Comparison of ENCODE assay signal across 25 cellular contexts in the genomic region with DNA sequence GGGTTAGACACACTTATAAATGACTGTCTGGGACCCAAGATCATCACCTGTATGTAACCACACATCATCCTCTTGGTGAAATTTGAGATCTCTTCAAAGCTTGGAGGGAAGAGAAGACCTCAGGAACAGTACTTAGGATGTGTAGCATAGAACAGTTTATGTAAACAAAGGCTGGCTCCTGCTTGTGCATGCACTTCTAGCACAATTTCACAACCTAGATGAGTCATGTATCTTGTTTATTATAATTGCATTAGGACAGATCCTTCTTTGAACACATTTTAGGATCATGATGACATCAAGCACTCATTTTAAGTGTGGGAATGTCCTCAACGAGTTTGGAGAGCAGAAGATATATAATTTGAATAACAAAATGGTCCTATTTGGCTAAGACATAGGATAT. TPM values are rescaled to one million over a fixed set of nuclear protein-coding genes. Genes with fewer than 3 reads are reported as not detected.
DNase-seq lines count a peak whose midpoint lies in the region; TF ChIP-seq lines count a peak whose summit lies in the region.
"Had no signal": no experiment of that assay in that cellular context is flagged by ENCODE, and none has a peak within 500 bp of the region (broad histone marks: within the 10 kb centered on the region; RNA-seq: fewer than 3 reads in every experiment).

No MANE protein-coding gene starts in this region.

- H4K8ac ChIP-seq in mesenchymal stem cell (ENCODE audit: low read length) = no peak overlapping the region

- no peaks in the 10 kb centered on the region for H3K9me2 ChIP-seq in GM23248 (ENCODE audit: insufficient read depth)

- H2AFZ ChIP-seq in GM23248 = no peak overlapping the region
- no peak overlapping the region for H2AFZ ChIP-seq in mesenchymal stem cell (ENCODE audit: low read depth, low read length)
- H2AFZ ChIP-seq: parathyroid adenoma had no signal

- no peak overlapping the region for H3K14ac ChIP-seq in mesenchymal stem cell (ENCODE audit: low read length in 2 of 2)

- DNase-seq in GM23248 = peak; percentile 3
- DNase-seq in NCI-H510A (lab: John Stamatoyannopoulos, UW) = peak; percentile 17
- peak; percentile 49 for DNase-seq in epithelial cell of esophagus (ENCODE audit: low read depth)
- DNase-seq in mesenchymal stem cell = peak; percentile 70
- DNase-seq in type B pancreatic cell (ENCODE audit: extremely low spot score, unreplicated experiment) = no peak
- DNase-seq in activated effector memory CD4-positive, alpha-beta T cell treated with anti-CD3 and anti-CD28 coated beads, Interleukin-2, amount 50 U/mL, for 16 hours = no peak
- no peak for DNase-seq in activated CD4-positive, alpha-beta T cell treated with anti-CD3 and anti-CD28 coated beads, Interleukin-2, amount 50 U/mL, for 48 hours
- no peak for DNase-seq in stimulated activated CD4-positive, alpha-beta T cell treated with anti-CD3 and anti-CD28 coated beads, Interleukin-15, amount 100 ng/mL, for 24 hours
- DNase-seq: activated CD4-positive, alpha-beta T cell treated with anti-CD3 and anti-CD28 coated beads for 36 hours; activated effector memory CD4-positive, alpha-beta T cell treated with Interleukin-2 at 50 U/mL for 16 hours; activated naive CD8-positive, alpha-beta T cell treated with anti-CD3 and anti-CD28 coated beads, Interleukin-2, amount 10 ng/mL, durations not matched to agents 7 days and 5 days; activated T-cell treated with anti-CD3 and anti-CD28 coated beads for 4 hours; left colon; NCI-H146; NCI-H524; NK-92 treated with Interleukin-12 subunit alpha and Interleukin-12 subunit beta, amount 100 ng/mL, for 24 hours; PC-3; Right ventricle myocardium superior; stimulated activated CD4-positive, alpha-beta T cell treated with anti-CD3 and anti-CD28 coated beads, Interleukin-4, amount 100 ng/mL, for 4 hours had no signal

- in situ Hi-C loops in GM23248 (cut with MboI) = no loop called here

- H3K36me3 ChIP-seq in GM23248 (ENCODE audit: low read depth) (no peaks in the 10 kb centered on the region), mesenchymal stem cell (ENCODE audit: control insufficient read depth in 1 of 2, insufficient read depth in 2 of 2, low read depth in 1 of 2, low read length in 2 of 2) (no peaks in the 10 kb centered on the region)
- H3K36me3 ChIP-seq: right atrium auricular region, thoracic aorta, vagina had no signal

- no peaks in the 10 kb centered on the region for H3K79me1 ChIP-seq in mesenchymal stem cell (replicated peaks; ENCODE audit: low read length, poor library complexity, severe bottlenecking)

- no peaks in the 10 kb centered on the region for H4K20me1 ChIP-seq in GM23248 (ENCODE audit: insufficient read depth)

- no peak overlapping the region for H2AK5ac ChIP-seq in mesenchymal stem cell (ENCODE audit: low read length, severe bottlenecking)

- no peak overlapping the region for H3K9ac ChIP-seq in GM23248
- no peak overlapping the region for H3K9ac ChIP-seq in mesenchymal stem cell (ENCODE audit: low read length)
- H3K9ac ChIP-seq: parathyroid adenoma had no signal

- H3K18ac ChIP-seq in mesenchymal stem cell (ENCODE audit: low read depth in 1 of 2, low read length in 2 of 2) = no peak overlapping the region

- H3K4me2 ChIP-seq in GM23248 (ENCODE audit: unreplicated experiment) = no peak overlapping the region
- no peak overlapping the region for H3K4me2 ChIP-seq in mesenchymal stem cell (ENCODE audit: low read length, poor library complexity, severe bottlenecking)

- H3K36me3 Mint-ChIP-seq in type B pancreatic cell = no peaks in the 10 kb centered on the region
- H3K36me3 Mint-ChIP-seq: activated naive CD8-positive, alpha-beta T cell treated with anti-CD3 and anti-CD28 coated beads, Interleukin-2, amount 10 ng/mL, durations not matched to agents 7 days and 5 days; stimulated activated memory B cell treated with anti-CD40 and anti-IgM and Interleukin-4, amounts not matched to agents 10 μg/mL and 1 μg/mL and 100 μg/mL, for 72 hours had no signal

- H2BK5ac ChIP-seq in mesenchymal stem cell (ENCODE audit: low read depth, low read length, poor library complexity, severe bottlenecking) = no peak overlapping the region

- H3K79me2 ChIP-seq in GM23248 (ENCODE audit: insufficient read depth) = no peaks in the 10 kb centered on the region
- H3K79me2 ChIP-seq: parathyroid adenoma had no signal

- no peak overlapping the region for H3K27ac ChIP-seq in GM23248
- no peak overlapping the region for H3K27ac ChIP-seq in mesenchymal stem cell (ENCODE audit: low read length, poor library complexity, severe bottlenecking)
- H3K27ac ChIP-seq: parathyroid adenoma, right atrium auricular region, thoracic aorta, vagina had no signal

- no peaks in the 10 kb centered on the region for H3K4me1 Mint-ChIP-seq in type B pancreatic cell (ENCODE audit: unreplicated experiment)
- H3K4me1 Mint-ChIP-seq: activated CD4-positive, alpha-beta T cell treated with anti-CD3 and anti-CD28 coated beads for 36 hours; neural crest cell; stimulated activated memory B cell treated with anti-CD40 and anti-IgM and Interleukin-4, amounts not matched to agents 10 μg/mL and 1 μg/mL and 100 μg/mL, for 72 hours had no signal

- H3K27ac Mint-ChIP-seq in type B pancreatic cell = no peak overlapping the region
- H3K27ac Mint-ChIP-seq: activated CD4-positive, alpha-beta T cell treated with anti-CD3 and anti-CD28 coated beads for 36 hours; activated naive CD8-positive, alpha-beta T cell treated with anti-CD3 and anti-CD28 coated beads, Interleukin-2, amount 10 ng/mL, durations not matched to agents 7 days and 5 days; stimulated activated memory B cell treated with anti-CD40 and anti-IgM and Interleukin-4, amounts not matched to agents 10 μg/mL and 1 μg/mL and 100 μg/mL, for 72 hours had no signal

- H2BK120ac ChIP-seq in mesenchymal stem cell (ENCODE audit: low read depth, low read length) = no peak overlapping the region

- H2BK12ac ChIP-seq in mesenchymal stem cell (ENCODE audit: low read length in 2 of 2) = no peak overlapping the region

- no peak overlapping the region for H4K91ac ChIP-seq in mesenchymal stem cell (ENCODE audit: low read length)

- H3F3A ChIP-seq in GM23248 (ENCODE audit: insufficient read depth) = no peaks in the 10 kb centered on the region

- no peak overlapping the region for H2BK15ac ChIP-seq in mesenchymal stem cell (ENCODE audit: low read depth, poor library complexity, severe bottlenecking)

- no peaks in the 10 kb centered on the region for H3K4me1 ChIP-seq in GM23248 (ENCODE audit: insufficient read depth)
- H3K4me1 ChIP-seq in mesenchymal stem cell (ENCODE audit: control insufficient read depth, insufficient read depth, low read depth, low read length) = no peaks in the 10 kb centered on the region
- H3K4me1 ChIP-seq: parathyroid adenoma, right atrium auricular region, vagina had no signal

- no peak overlapping the region for H3K4me3 Mint-ChIP-seq in type B pancreatic cell
- H3K4me3 Mint-ChIP-seq: activated CD4-positive, alpha-beta T cell treated with anti-CD3 and anti-CD28 coated beads for 36 hours; activated naive CD8-positive, alpha-beta T cell treated with anti-CD3 and anti-CD28 coated beads, Interleukin-2, amount 10 ng/mL, durations not matched to agents 7 days and 5 days; neural crest cell; stimulated activated memory B cell treated with anti-CD40 and anti-IgM and Interleukin-4, amounts not matched to agents 10 μg/mL and 1 μg/mL and 100 μg/mL, for 72 hours had no signal

- TF ChIP-seq CTCF in epithelial cell of esophagus (IDR thresholded peaks at IDR 0.05; ENCODE audit: insufficient read depth, low read depth, low read length, missing control alignments) (no peak), type B pancreatic cell (conservative IDR thresholded peaks at IDR 0.05) (no peak)

- H3K9me3 Mint-ChIP-seq in type B pancreatic cell = no peaks in the 10 kb centered on the region

- no peak overlapping the region for H3K23ac ChIP-seq in mesenchymal stem cell (ENCODE audit: low read length in 2 of 2)

- no peaks in the 10 kb centered on the region for H3K27me3 Mint-ChIP-seq in type B pancreatic cell

- H3K4me3 ChIP-seq in GM23248 (no peak overlapping the region), epithelial cell of esophagus (ENCODE audit: low read length) (no peak overlapping the region), mesenchymal stem cell (ENCODE audit: insufficient read depth in 1 of 2, low read depth in 1 of 2, low read length in 2 of 2) (no peak overlapping the region)
- H3K4me3 ChIP-seq: right atrium auricular region, thoracic aorta, vagina had no signal

- H3K4ac ChIP-seq in mesenchymal stem cell (ENCODE audit: low read depth in 1 of 2, low read length in 2 of 2) = no peak overlapping the region

- H3K27me3 ChIP-seq in GM23248 (replicated peaks; ENCODE audit: insufficient read depth) (no peaks in the 10 kb centered on the region), mesenchymal stem cell (ENCODE audit: control insufficient read depth in 1 of 2, insufficient read depth in 1 of 2, low read length in 2 of 2) (peaks cover 0 to 3% of the 10 kb centered on the region in 2 experiments)
- H3K27me3 ChIP-seq: right atrium auricular region, vagina had no signal

- WGBS in GM23248 (ENCODE audit: low coverage in 1 of 2, low lambda C conversion rate in 2 of 2, missing lambda C conversion rate in 2 of 2), 2 experiments = 0% methylated on average over 1 of the region's 1 CpG
- WGBS in mesenchymal stem cell = 0% methylated on average over 1 of the region's 1 CpG

- H3K9me3 ChIP-seq in GM23248 (ENCODE audit: low read depth) = no peaks in the 10 kb centered on the region
- peaks cover 4% of the 10 kb centered on the region for H3K9me3 ChIP-seq in mesenchymal stem cell (ENCODE audit: control insufficient read depth, low read length)
- H3K9me3 ChIP-seq: thoracic aorta, vagina had no signal

RNA-seq across cellular contexts. Expression of gene ZMAT1, which starts 26.3 kb away (rescaled TPM):
- not detected in 2 replicates for total RNA-seq in GM23248 (2014; rRNA removed; shearing (Covaris generic))
- polyA plus RNA-seq in GM23248 (2016; fragmentation: Nextera tagmentation; extraction: Ambion mirVana) = 0.06 TPM in 1 of 2 replicates, not detected in the other
- 0.18 TPM for polyA plus RNA-seq in mesenchymal stem cell (2013, experiment 1 of 2)
- 0.15 TPM for polyA plus RNA-seq in mesenchymal stem cell (2013, experiment 2 of 2)
- 1.6 and 4.7 TPM in 2 replicates for total RNA-seq in type B pancreatic cell (ENCODE audit: low replicate concordance)
- total RNA-seq: PC-3 had no signal

Comparison
In these comparisons a context has a peak if more than half of its experiments do, and no peak if none do; other contexts are left out.
1. DNase-seq: peak in GM23248 (single experiment), NCI-H510A (single experiment), epithelial cell of esophagus (single experiment) and mesenchymal stem cell (single experiment); none in type B pancreatic cell (single experiment), activated effector memory CD4-positive, alpha-beta T cell treated with anti-CD3 and anti-CD28 coated beads, Interleukin-2, amount 50 U/mL, for 16 hours (single experiment), activated CD4-positive, alpha-beta T cell treated with anti-CD3 and anti-CD28 coated beads, Interleukin-2, amount 50 U/mL, for 48 hours (0 of 2) and stimulated activated CD4-positive, alpha-beta T cell treated with anti-CD3 and anti-CD28 coated beads, Interleukin-15, amount 100 ng/mL, for 24 hours (single experiment).